Comparison of ENCODE assay signal across 1 cellular context in the genomic region with DNA sequence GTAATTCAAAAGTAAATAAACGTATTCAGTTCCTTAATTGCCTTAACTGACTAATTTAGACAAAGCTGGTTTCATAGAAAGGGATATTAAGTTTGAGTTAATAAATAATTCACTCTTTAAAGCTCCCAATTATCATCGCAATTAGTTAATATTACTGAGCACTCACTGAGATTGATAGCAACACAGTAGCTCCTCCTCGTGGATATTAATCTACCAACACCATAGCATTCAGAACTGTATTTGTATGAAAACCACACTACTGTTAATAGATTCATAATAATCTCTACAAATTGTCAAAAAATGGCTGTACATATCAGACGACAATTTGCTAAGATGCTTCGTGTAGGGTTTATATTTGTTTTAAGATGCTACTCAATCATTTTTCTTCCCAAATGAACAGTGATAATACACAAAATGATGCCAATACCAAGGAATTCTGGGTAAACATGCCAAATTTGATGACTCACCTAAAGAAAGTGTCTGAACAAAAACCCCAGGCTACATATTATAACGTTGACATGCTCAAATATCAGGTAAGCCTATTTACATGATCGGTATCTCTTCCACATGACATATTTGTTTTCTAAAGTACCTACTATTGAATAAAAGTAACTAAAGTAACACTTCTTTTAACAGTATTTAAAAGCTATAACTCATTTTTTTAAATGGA.
TF ChIP-seq lines count a peak whose summit lies in the region.

No MANE protein-coding gene starts in this region.

TF ChIP-seq in GM23338, 12 proteins besides CTCF, POLR2A, EP300 and RAD21 (continued from another document):
- TF ChIP-seq, protein P1, sequence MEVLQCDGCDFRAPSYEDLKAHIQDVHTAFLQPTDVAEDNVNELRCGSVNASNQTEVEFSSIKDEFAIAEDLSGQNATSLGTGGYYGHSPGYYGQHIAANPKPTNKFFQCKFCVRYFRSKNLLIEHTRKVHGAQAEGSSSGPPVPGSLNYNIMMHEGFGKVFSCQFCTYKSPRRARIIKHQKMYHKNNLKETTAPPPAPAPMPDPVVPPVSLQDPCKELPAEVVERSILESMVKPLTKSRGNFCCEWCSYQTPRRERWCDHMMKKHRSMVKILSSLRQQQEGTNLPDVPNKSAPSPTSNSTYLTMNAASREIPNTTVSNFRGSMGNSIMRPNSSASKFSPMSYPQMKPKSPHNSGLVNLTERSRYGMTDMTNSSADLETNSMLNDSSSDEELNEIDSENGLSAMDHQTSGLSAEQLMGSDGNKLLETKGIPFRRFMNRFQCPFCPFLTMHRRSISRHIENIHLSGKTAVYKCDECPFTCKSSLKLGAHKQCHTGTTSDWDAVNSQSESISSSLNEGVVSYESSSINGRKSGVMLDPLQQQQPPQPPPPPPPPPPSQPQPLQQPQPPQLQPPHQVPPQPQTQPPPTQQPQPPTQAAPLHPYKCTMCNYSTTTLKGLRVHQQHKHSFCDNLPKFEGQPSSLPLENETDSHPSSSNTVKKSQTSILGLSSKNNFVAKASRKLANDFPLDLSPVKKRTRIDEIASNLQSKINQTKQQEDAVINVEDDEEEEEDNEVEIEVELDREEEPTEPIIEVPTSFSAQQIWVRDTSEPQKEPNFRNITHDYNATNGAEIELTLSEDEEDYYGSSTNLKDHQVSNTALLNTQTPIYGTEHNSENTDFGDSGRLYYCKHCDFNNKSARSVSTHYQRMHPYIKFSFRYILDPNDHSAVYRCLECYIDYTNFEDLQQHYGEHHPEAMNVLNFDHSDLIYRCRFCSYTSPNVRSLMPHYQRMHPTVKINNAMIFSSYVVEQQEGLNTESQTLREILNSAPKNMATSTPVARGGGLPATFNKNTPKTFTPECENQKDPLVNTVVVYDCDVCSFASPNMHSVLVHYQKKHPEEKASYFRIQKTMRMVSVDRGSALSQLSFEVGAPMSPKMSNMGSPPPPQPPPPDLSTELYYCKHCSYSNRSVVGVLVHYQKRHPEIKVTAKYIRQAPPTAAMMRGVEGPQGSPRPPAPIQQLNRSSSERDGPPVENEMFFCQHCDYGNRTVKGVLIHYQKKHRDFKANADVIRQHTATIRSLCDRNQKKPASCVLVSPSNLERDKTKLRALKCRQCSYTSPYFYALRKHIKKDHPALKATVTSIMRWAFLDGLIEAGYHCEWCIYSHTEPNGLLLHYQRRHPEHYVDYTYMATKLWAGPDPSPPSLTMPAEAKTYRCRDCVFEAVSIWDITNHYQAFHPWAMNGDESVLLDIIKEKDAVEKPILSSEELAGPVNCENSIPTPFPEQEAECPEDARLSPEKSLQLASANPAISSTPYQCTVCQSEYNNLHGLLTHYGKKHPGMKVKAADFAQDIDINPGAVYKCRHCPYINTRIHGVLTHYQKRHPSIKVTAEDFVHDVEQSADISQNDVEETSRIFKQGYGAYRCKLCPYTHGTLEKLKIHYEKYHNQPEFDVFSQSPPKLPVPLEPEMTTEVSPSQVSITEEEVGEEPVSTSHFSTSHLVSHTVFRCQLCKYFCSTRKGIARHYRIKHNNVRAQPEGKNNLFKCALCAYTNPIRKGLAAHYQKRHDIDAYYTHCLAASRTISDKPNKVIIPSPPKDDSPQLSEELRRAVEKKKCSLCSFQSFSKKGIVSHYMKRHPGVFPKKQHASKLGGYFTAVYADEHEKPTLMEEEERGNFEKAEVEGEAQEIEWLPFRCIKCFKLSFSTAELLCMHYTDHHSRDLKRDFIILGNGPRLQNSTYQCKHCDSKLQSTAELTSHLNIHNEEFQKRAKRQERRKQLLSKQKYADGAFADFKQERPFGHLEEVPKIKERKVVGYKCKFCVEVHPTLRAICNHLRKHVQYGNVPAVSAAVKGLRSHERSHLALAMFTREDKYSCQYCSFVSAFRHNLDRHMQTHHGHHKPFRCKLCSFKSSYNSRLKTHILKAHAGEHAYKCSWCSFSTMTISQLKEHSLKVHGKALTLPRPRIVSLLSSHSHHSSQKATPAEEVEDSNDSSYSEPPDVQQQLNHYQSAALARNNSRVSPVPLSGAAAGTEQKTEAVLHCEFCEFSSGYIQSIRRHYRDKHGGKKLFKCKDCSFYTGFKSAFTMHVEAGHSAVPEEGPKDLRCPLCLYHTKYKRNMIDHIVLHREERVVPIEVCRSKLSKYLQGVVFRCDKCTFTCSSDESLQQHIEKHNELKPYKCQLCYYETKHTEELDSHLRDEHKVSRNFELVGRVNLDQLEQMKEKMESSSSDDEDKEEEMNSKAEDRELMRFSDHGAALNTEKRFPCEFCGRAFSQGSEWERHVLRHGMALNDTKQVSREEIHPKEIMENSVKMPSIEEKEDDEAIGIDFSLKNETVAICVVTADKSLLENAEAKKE (CRISPR knock-in tag; IDR thresholded peaks at IDR 0.05): no peak
- TF ChIP-seq EZH2phosphoT487 (IDR thresholded peaks at IDR 0.05; ENCODE audit: unreplicated experiment): no peak
- TF ChIP-seq ZNF331 (CRISPR knock-in tag; IDR thresholded peaks at IDR 0.05; ENCODE audit: low read depth): no peak
- no peak for TF ChIP-seq POLR2AphosphoS5 (IDR thresholded peaks at IDR 0.05; ENCODE audit: low read depth)
- no peak for TF ChIP-seq EZH2 (IDR thresholded peaks at IDR 0.05; ENCODE audit: low read depth, unreplicated experiment)
- no peak for TF ChIP-seq STAT1 (IDR thresholded peaks at IDR 0.05; ENCODE audit: unreplicated experiment)
- TF ChIP-seq CREB1 (CRISPR knock-in tag; IDR thresholded peaks at IDR 0.05; ENCODE audit: low read depth): no peak
